8 cellular contexts compared by ENCODE assay signal in genomic region chr14:50335989-50336391, GRCh38. TPM values are rescaled to one million over a fixed set of nuclear protein-coding genes. Genes with fewer than 3 reads are reported as not detected.
DNase-seq lines count a peak whose midpoint lies in the region; ATAC-seq and TF ChIP-seq lines count a peak whose summit lies in the region.

No MANE protein-coding gene starts in this region.

- no peak for TF ChIP-seq CTCF in breast epithelium (IDR thresholded peaks at IDR 0.05)
- TF ChIP-seq CTCF in mammary epithelial cell (conservative IDR thresholded peaks at IDR 0.05 in 1 of 2, IDR thresholded peaks at IDR 0.05 in 1 of 2; ENCODE audit: extremely low read depth in 1 of 2, insufficient read depth in 1 of 2, low read depth in 1 of 2, low read length in 2 of 2), result no peak

- CTCF ChIA-PET in mammary epithelial cell (lab: Charles Lee; ENCODE audit: low non-redundant PET), result no interaction called here
- CTCF ChIA-PET in activated CD8-positive, alpha-beta T cell treated with anti-CD3 and anti-CD28 coated beads, Interleukin-2, amount 10 ng/mL, durations not matched to agents 7 days and 5 days (lab: Charles Lee), result interaction anchor here (0.7 to 2.1 kb wide), 4 partner anchors 15 to 61 kb away, joined by 3 to 19 read pairs (median 3); partner anchors contain the start of gene CDKL1

- no TSS peak for BruUV-seq in mammary epithelial cell (replicated peaks; lab: Mats Ljungman, UMichigan)

- no peak overlapping the region for H2AFZ ChIP-seq in mammary epithelial cell (ENCODE audit: low read depth, low read length)

- intact Hi-C loops in breast epithelium (cut with DNase I; ENCODE audit: low total_unique reads), result no loop called here
- intact Hi-C loops in mammary epithelial cell (cut with micrococcal nuclease), result no loop called here

- POLR2A ChIA-PET in activated CD8-positive, alpha-beta T cell treated with anti-CD3 and anti-CD28 coated beads, Interleukin-2, amount 10 ng/mL, durations not matched to agents 7 days and 5 days (lab: Charles Lee), result interaction anchor here (0.7 to 1.1 kb wide), 2 partner anchors 12 to 473 kb away, joined by 3 to 4 read pairs; no protein-coding TSS in a partner anchor

- TF ChIP-seq POLR2A in breast epithelium (IDR thresholded peaks at IDR 0.05), result no peak

- no peaks in the 10 kb centered on the region for H3K9me3 ChIP-seq in breast epithelium
- no peaks in the 10 kb centered on the region for H3K9me3 ChIP-seq in mammary epithelial cell (replicated peaks; ENCODE audit: insufficient read depth, low read length)
- no peaks in the 10 kb centered on the region for H3K9me3 ChIP-seq in skeletal muscle tissue (ENCODE audit: control insufficient read depth in 3 of 3, low read length in 3 of 3)

- H3K27me3 ChIP-seq in breast epithelium (no peaks in the 10 kb centered on the region), mammary epithelial cell (ENCODE audit: insufficient read depth, low read length) (no peaks in the 10 kb centered on the region), skeletal muscle tissue (ENCODE audit: control insufficient read depth in 3 of 3, insufficient read depth in 3 of 3, low read length in 3 of 3) (no peaks in the 10 kb centered on the region)

- H3K27ac ChIP-seq in breast epithelium (peak overlapping the region; percentile 71 to 78), mammary epithelial cell (ENCODE audit: insufficient read depth, low read depth, low read length) (no peak overlapping the region), skeletal muscle tissue (ENCODE audit: low read depth, low read length) (peak overlapping the region; percentile 74)

- H3K36me3 Mint-ChIP-seq in activated CD8-positive, alpha-beta T cell treated with anti-CD3 and anti-CD28 coated beads, Interleukin-2, amount 10 ng/mL, durations not matched to agents 7 days and 5 days (ENCODE audit: low read depth), result peaks cover 27% of the 10 kb centered on the region

- H3K27ac Mint-ChIP-seq in activated CD8-positive, alpha-beta T cell treated with anti-CD3 and anti-CD28 coated beads, Interleukin-2, amount 10 ng/mL, durations not matched to agents 7 days and 5 days, result peak overlapping the region; percentile 87

- H3K4me1 Mint-ChIP-seq in activated CD8-positive, alpha-beta T cell treated with anti-CD3 and anti-CD28 coated beads, Interleukin-2, amount 10 ng/mL, durations not matched to agents 7 days and 5 days (ENCODE audit: low read depth), result peaks cover 12% of the 10 kb centered on the region

- peak overlapping the region; percentile 49 for H3K4me3 Mint-ChIP-seq in activated CD8-positive, alpha-beta T cell treated with anti-CD3 and anti-CD28 coated beads, Interleukin-2, amount 10 ng/mL, durations not matched to agents 7 days and 5 days

- peak; percentile 57 for ATAC-seq in activated CD8-positive, alpha-beta T cell treated with anti-CD3 and anti-CD28 coated beads, Interleukin-2, amount 10 ng/mL, durations not matched to agents 7 days and 5 days
- ATAC-seq in GM21381 (IDR thresholded peaks at IDR 0.05; ENCODE audit: unreplicated experiment) (no peak), GM21825 (IDR thresholded peaks at IDR 0.05; ENCODE audit: unreplicated experiment) (no peak)

- no peaks in the 10 kb centered on the region for H3K27me3 Mint-ChIP-seq in activated CD8-positive, alpha-beta T cell treated with anti-CD3 and anti-CD28 coated beads, Interleukin-2, amount 10 ng/mL, durations not matched to agents 7 days and 5 days (ENCODE audit: low read depth)

- no peaks in the 10 kb centered on the region for H4K20me1 ChIP-seq in mammary epithelial cell (ENCODE audit: insufficient read depth, low read length)

- DNase-seq in breast epithelium (ENCODE audit: low spot score in 2 of 2) (no peak), mammary epithelial cell (no peak), hippocampal formation (lab: John Stamatoyannopoulos, UW) (peak; percentile 51 to 73), A172 (ENCODE audit: low spot score) (no peak)
- DNase-seq in activated CD8-positive, alpha-beta T cell treated with anti-CD3 and anti-CD28 coated beads, Interleukin-2, amount 10 ng/mL, durations not matched to agents 7 days and 5 days, result no peak

- in situ Hi-C loops in mammary epithelial cell (cut with MboI; ENCODE audit: low sequenced_read_pairs in 2 of 2), result no loop called here

- H3K36me3 ChIP-seq in breast epithelium (no peaks in the 10 kb centered on the region), mammary epithelial cell (ENCODE audit: insufficient read depth, low read length) (peaks cover 6% of the 10 kb centered on the region), skeletal muscle tissue (ENCODE audit: control insufficient read depth in 3 of 3, insufficient read depth in 3 of 3, low read length in 3 of 3) (peaks cover 0 to 9% (median 2%) of the 10 kb centered on the region in 3 donors)

- no peak overlapping the region for H3K4me2 ChIP-seq in mammary epithelial cell (ENCODE audit: insufficient read depth, low read depth, low read length)

- no peak overlapping the region for H3K9ac ChIP-seq in mammary epithelial cell (ENCODE audit: insufficient read depth, low read length)
- peak overlapping the region in 1 of 3 donors; percentile 25 for H3K9ac ChIP-seq in skeletal muscle tissue (ENCODE audit: low read depth in 1 of 3, low read length in 3 of 3)

- H3K79me2 ChIP-seq in mammary epithelial cell (ENCODE audit: insufficient read depth, low read length), result no peaks in the 10 kb centered on the region

- dilution Hi-C loops in mammary epithelial cell (cut with HindIII; ENCODE audit: low sequenced_read_pairs), result loop anchor here (5.0 to 25.0 kb wide), 2 partner anchors 71 to 176 kb away; no protein-coding TSS in a partner anchor

- no peaks in the 10 kb centered on the region for H3K4me1 ChIP-seq in breast epithelium
- H3K4me1 ChIP-seq in mammary epithelial cell (ENCODE audit: insufficient read depth, low read length), result peaks cover 7% of the 10 kb centered on the region
- peaks cover 12 to 21% (median 14%) of the 10 kb centered on the region in 3 donors for H3K4me1 ChIP-seq in skeletal muscle tissue (ENCODE audit: control insufficient read depth in 3 of 3, insufficient read depth in 3 of 3, low read length in 3 of 3)

- H3K9me3 Mint-ChIP-seq in activated CD8-positive, alpha-beta T cell treated with anti-CD3 and anti-CD28 coated beads, Interleukin-2, amount 10 ng/mL, durations not matched to agents 7 days and 5 days (ENCODE audit: insufficient read depth), result no peaks in the 10 kb centered on the region

- H3K4me3 ChIP-seq in breast epithelium, result peak overlapping the region in 1 of 3 donors; percentile 19
- H3K4me3 ChIP-seq in mammary epithelial cell (replicated peaks in 1 of 3; ENCODE audit: insufficient read depth in 1 of 3, low read depth in 2 of 3, low read length in 3 of 3), result no peak overlapping the region
- H3K4me3 ChIP-seq in skeletal muscle tissue (ENCODE audit: low read length in 3 of 3), result peak overlapping the region in 1 of 3 donors; percentile 54

- 90% methylated on average over 6 of the region's 6 CpGs for WGBS in mammary epithelial cell (ENCODE audit: low coverage, missing lambda C conversion rate)

RNA-seq across cellular contexts. Expression of gene DMAC2L, which starts 23.9 kb away (rescaled TPM):
- total RNA-seq in breast epithelium (10 to 100 TPM; 19.7 to 30.7 (median 20.3) TPM), mammary epithelial cell (10 to 100 TPM in 1 of 2 donors, 1 to 10 TPM in 1; 8.7 to 12.9 TPM), skeletal muscle tissue (4.7 TPM)
- 13.1 TPM for polyA plus RNA-seq in mammary epithelial cell
- 0.21 TPM for polyA minus RNA-seq in mammary epithelial cell
- 10 to 100 TPM; 14.9 to 18.6 TPM for total RNA-seq in activated CD8-positive, alpha-beta T cell treated with anti-CD3 and anti-CD28 coated beads, Interleukin-2, amount 10 ng/mL, durations not matched to agents 7 days and 5 days
- 2.3 and 3.5 TPM in 2 replicates for total RNA-seq in A172 (2014; rRNA removed; shearing (Covaris generic))

RNA-seq across cellular contexts. Expression of gene L2HGDH, which starts 24.0 kb away (rescaled TPM):
- total RNA-seq in breast epithelium, result 1 to 10 TPM; 3.8 to 6.9 (median 6.3) TPM
- 1 to 10 TPM; 5.2 to 9.4 TPM for total RNA-seq in mammary epithelial cell
- polyA plus RNA-seq in mammary epithelial cell, result 5.2 TPM
- 11.2 TPM for polyA minus RNA-seq in mammary epithelial cell
- total RNA-seq in activated CD8-positive, alpha-beta T cell treated with anti-CD3 and anti-CD28 coated beads, Interleukin-2, amount 10 ng/mL, durations not matched to agents 7 days and 5 days, result 10 to 100 TPM; 12.7 to 13.6 TPM
- total RNA-seq in skeletal muscle tissue, result 8.4 TPM
- total RNA-seq in A172 (2014; rRNA removed; shearing (Covaris generic)), result 3.3 and 3.7 TPM in 2 replicates

Comparison
In these comparisons a context has a peak if more than half of its experiments do, and no peak if none do; other contexts are left out.
1. DNase-seq: peak in hippocampal formation (2 of 2); none in breast epithelium (0 of 2), mammary epithelial cell (single experiment), activated CD8-positive, alpha-beta T cell treated with anti-CD3 and anti-CD28 coated beads, Interleukin-2, amount 10 ng/mL, durations not matched to agents 7 days and 5 days (single experiment) and A172 (single experiment).